In genomic region chr2:44171442-44171841, GRCh38 we compare ENCODE assay signal across 8 cellular contexts. TPM values are rescaled to one million over a fixed set of nuclear protein-coding genes. Genes with fewer than 3 reads are reported as not detected.
DNase-seq lines count a peak whose midpoint lies in the region; ATAC-seq, FAIRE-seq and TF ChIP-seq lines count a peak whose summit lies in the region.
"Not testable (repeated sequence)": the region's sequence is repeated elsewhere in the genome, so short reads cannot be mapped to it uniquely, and the experiment has no call there.

No MANE protein-coding gene starts in this region.

- not testable (repeated sequence) for TF ChIP-seq EP300 in HepG2 (IDR thresholded peaks at IDR 0.05; ENCODE audit: low read depth in 2 of 2, low read length in 2 of 2); HepG2 (CRISPR knock-in tag; IDR thresholded peaks at IDR 0.05; ENCODE audit: borderline replicate concordance)

- H4K20me1 ChIP-seq in Loucy (ENCODE audit: insufficient read depth, low read length, poor library complexity, severe bottlenecking) (peaks cover 71% of the 10 kb centered on the region), astrocyte (ENCODE audit: insufficient read depth, low read length) (peaks cover 35% of the 10 kb centered on the region), HepG2 (ENCODE audit: insufficient read depth, low read length) (peaks cover 23% of the 10 kb centered on the region)

- H3K9me3 Mint-ChIP-seq in CD4-positive, alpha-beta memory T cell; WTC11; astrocyte (ENCODE audit: unreplicated experiment): not testable (repeated sequence)

- CTCF ChIA-PET in CD4-positive, alpha-beta memory T cell (lab: Charles Lee; ENCODE audit: partially characterized antibody): interaction anchor here (0.6 to 2.1 kb wide), 4 partner anchors 10 to 84 kb away, joined by 3 to 7 read pairs (median 4); no protein-coding TSS in a partner anchor
- CTCF ChIA-PET in WTC11 (lab: Charles Lee): interaction anchor here (1.1 kb wide), 1 partner anchor 12 kb away, joined by 4 read pairs; no protein-coding TSS in a partner anchor
- CTCF ChIA-PET in HepG2 (lab: Yijun Ruan, JAX; ENCODE audit: low intra/inter-chr PET ratio, low total read pairs): not testable (repeated sequence)

- not testable (repeated sequence) for BruUV-seq in HepG2 (replicated peaks; lab: Mats Ljungman, UMichigan)

- TF ChIP-seq CTCF in Loucy (conservative IDR thresholded peaks at IDR 0.05; ENCODE audit: low read length); WTC11 (IDR thresholded peaks at IDR 0.05); astrocyte (IDR thresholded peaks at IDR 0.05; ENCODE audit: insufficient read depth, low read depth, low read length); esophagus squamous epithelium (IDR thresholded peaks at IDR 0.05); HepG2 (CRISPR knock-in tag; IDR thresholded peaks at IDR 0.05); parathyroid adenoma (IDR thresholded peaks at IDR 0.05); tibial artery (IDR thresholded peaks at IDR 0.05): not testable (repeated sequence)

- not testable (repeated sequence) for H3K9me3 ChIP-seq in CD4-positive, alpha-beta memory T cell (ENCODE audit: control insufficient read depth in 1 of 2, low read length in 2 of 2); Loucy (ENCODE audit: insufficient read depth, low read depth, low read length); astrocyte (ENCODE audit: insufficient read depth, low read depth, low read length); esophagus squamous epithelium; HepG2 (ENCODE audit: low read length); parathyroid adenoma (ENCODE audit: control insufficient read depth, low read length); tibial artery

- peaks cover 38 to 75% (median 60%) of the 10 kb centered on the region in 4 donors for H3K4me1 Mint-ChIP-seq in CD4-positive, alpha-beta memory T cell
- peaks cover 53% of the 10 kb centered on the region for H3K4me1 Mint-ChIP-seq in WTC11
- peaks cover 17% of the 10 kb centered on the region for H3K4me1 Mint-ChIP-seq in astrocyte (ENCODE audit: low read depth, unreplicated experiment)

- FAIRE-seq in astrocyte (lab: Jason Lieb, UNC); HepG2 (lab: Jason Lieb, UNC): not testable (repeated sequence)

- TF ChIP-seq POLR2A in esophagus squamous epithelium (IDR thresholded peaks at IDR 0.05); HepG2 (IDR thresholded peaks at IDR 0.05; ENCODE audit: insufficient read depth in 1 of 2, low read depth in 2 of 2, low read length in 2 of 2): not testable (repeated sequence)

- H3K9ac ChIP-seq in Loucy (ENCODE audit: low read depth, low read length, poor library complexity, severe bottlenecking): peak overlapping the region; percentile 93
- H3K9ac ChIP-seq in astrocyte (ENCODE audit: low read length): peak overlapping the region; percentile 95
- H3K9ac ChIP-seq in HepG2 (ENCODE audit: insufficient read depth, low read depth, low read length): peak overlapping the region; percentile 48; the same call in 1 of the 2 replicates
- H3K9ac ChIP-seq in parathyroid adenoma: not testable (repeated sequence)

- TF ChIP-seq RAD21 in HepG2 (CRISPR knock-in tag; IDR thresholded peaks at IDR 0.05): not testable (repeated sequence)

- peak overlapping the region; percentile 79 to 100 (median 98) for H3K4me3 Mint-ChIP-seq in CD4-positive, alpha-beta memory T cell
- peak overlapping the region; percentile 92 for H3K4me3 Mint-ChIP-seq in WTC11
- peak overlapping the region; percentile 99 for H3K4me3 Mint-ChIP-seq in astrocyte (ENCODE audit: unreplicated experiment)

- H3F3A ChIP-seq in Loucy (ENCODE audit: low read depth): not testable (repeated sequence)

- DNase-seq in CD4-positive, alpha-beta memory T cell; WTC11 (ENCODE audit: low spot score); astrocyte (ENCODE audit: low read depth); esophagus squamous epithelium (lab: John Stamatoyannopoulos, UW); HepG2 (ENCODE audit: low spot score); tibial artery: not testable (repeated sequence)

- peaks cover 77% of the 10 kb centered on the region for H3K79me2 ChIP-seq in Loucy (ENCODE audit: insufficient read depth, low read length)
- peaks cover 73% of the 10 kb centered on the region for H3K79me2 ChIP-seq in astrocyte (ENCODE audit: insufficient read depth, low read length)
- H3K79me2 ChIP-seq in HepG2 (ENCODE audit: insufficient read depth, low read length): peaks cover 72% of the 10 kb centered on the region
- peaks cover 44% of the 10 kb centered on the region for H3K79me2 ChIP-seq in parathyroid adenoma

- peaks cover 71% of the 10 kb centered on the region for H3K4me1 ChIP-seq in CD4-positive, alpha-beta memory T cell (ENCODE audit: insufficient read depth, low read length)
- H3K4me1 ChIP-seq in Loucy (ENCODE audit: insufficient read depth, low read length, poor library complexity, severe bottlenecking) (peaks cover 65% of the 10 kb centered on the region), astrocyte (ENCODE audit: insufficient read depth, low read length) (peaks cover 12% of the 10 kb centered on the region), esophagus squamous epithelium (peaks cover 9 to 69% (median 19%) of the 10 kb centered on the region in 3 donors), HepG2 (ENCODE audit: insufficient read depth, low read length) (peaks cover 45% of the 10 kb centered on the region), tibial artery (peaks cover 0 to 62% (median 18%) of the 10 kb centered on the region in 4 donors)
- H3K4me1 ChIP-seq in parathyroid adenoma: not testable (repeated sequence)

- peak overlapping the region in 2 of 7 donors; percentile 3 to 23 for H3K27ac Mint-ChIP-seq in CD4-positive, alpha-beta memory T cell
- H3K27ac Mint-ChIP-seq in WTC11: not testable (repeated sequence)
- H3K27ac Mint-ChIP-seq in astrocyte (ENCODE audit: unreplicated experiment): peak overlapping the region; percentile 73

- intact Hi-C loops in CD4-positive, alpha-beta memory T cell (cut with micrococcal nuclease); esophagus squamous epithelium (cut with DNase I): not testable (repeated sequence)
- intact Hi-C loops in HepG2 (cut with micrococcal nuclease; ENCODE audit: unreplicated experiment): loop anchor here (5.0 kb wide), 1 partner anchor 41 kb away; no protein-coding TSS in a partner anchor
- intact Hi-C loops in tibial artery (cut with DNase I; ENCODE audit: low total_unique reads): loop anchor here (10.0 kb wide), 1 partner anchor 63 kb away; no protein-coding TSS in a partner anchor

- POLR2A ChIA-PET in CD4-positive, alpha-beta memory T cell (lab: Charles Lee; ENCODE audit: partially characterized antibody): interaction anchor here (0.9 kb wide), 1 partner anchor 10 kb away, joined by 4 read pairs; no protein-coding TSS in a partner anchor
- POLR2A ChIA-PET in WTC11 (lab: Charles Lee); HepG2 (lab: Yijun Ruan, JAX): not testable (repeated sequence)

- H3K4me2 ChIP-seq in Loucy (ENCODE audit: low read depth, low read length, poor library complexity, severe bottlenecking): peak overlapping the region; percentile 99
- H3K4me2 ChIP-seq in astrocyte (ENCODE audit: low read length): peak overlapping the region; percentile 98
- H3K4me2 ChIP-seq in HepG2 (ENCODE audit: low read depth, low read length): peak overlapping the region; percentile 81
- not testable (repeated sequence) for H3K4me2 ChIP-seq in parathyroid adenoma (ENCODE audit: low read length)

- peaks cover 8 to 31% of the 10 kb centered on the region in 2 donors for H3K36me3 Mint-ChIP-seq in CD4-positive, alpha-beta memory T cell
- H3K36me3 Mint-ChIP-seq in WTC11; astrocyte (ENCODE audit: low read depth, unreplicated experiment): not testable (repeated sequence)

- not testable (repeated sequence) for H3K36me3 ChIP-seq in CD4-positive, alpha-beta memory T cell (ENCODE audit: insufficient read depth, low read length); Loucy (ENCODE audit: insufficient read depth, low read length); astrocyte (ENCODE audit: insufficient read depth, low read length); esophagus squamous epithelium; HepG2 (replicated peaks in 1 of 2; ENCODE audit: control insufficient read depth in 1 of 2, insufficient read depth in 2 of 2, low read length in 2 of 2); parathyroid adenoma (ENCODE audit: control insufficient read depth, insufficient read depth, low read length); tibial artery

- not testable (repeated sequence) for H3K27ac ChIP-seq in CD4-positive, alpha-beta memory T cell (ENCODE audit: low read depth, low read length); HepG2 (ENCODE audit: extremely low read length, insufficient read depth, low read length); parathyroid adenoma
- peak overlapping the region; percentile 88 for H3K27ac ChIP-seq in astrocyte (ENCODE audit: low read depth, low read length)
- H3K27ac ChIP-seq in esophagus squamous epithelium: peak overlapping the region; percentile 3 to 99 (median 98)
- peak overlapping the region; percentile 95 to 99 for H3K27ac ChIP-seq in tibial artery

- WGBS in esophagus squamous epithelium, 2 donors: 72 to 77% methylated on average over 8 of the region's 8 CpGs
- 77% methylated on average over 8 of the region's 8 CpGs for WGBS in HepG2 (ENCODE audit: low lambda C conversion rate)

- ATAC-seq in WTC11, HepG2: not testable (repeated sequence)

- not testable (repeated sequence) for H2AFZ ChIP-seq in Loucy (ENCODE audit: low read length); astrocyte (ENCODE audit: low read depth, low read length); HepG2 (ENCODE audit: low read length); parathyroid adenoma

- not testable (repeated sequence) for H3K4me3 ChIP-seq in CD4-positive, alpha-beta memory T cell (ENCODE audit: low read length in 2 of 2); astrocyte (ENCODE audit: insufficient read depth, low read depth, low read length)
- H3K4me3 ChIP-seq in Loucy (ENCODE audit: low read length, poor library complexity, severe bottlenecking) (peak overlapping the region; percentile 96), esophagus squamous epithelium (peak overlapping the region in 3 of 4 donors; percentile 90 to 97 (median 96)), HepG2 (replicated peaks in 1 of 3; ENCODE audit: insufficient read depth in 1 of 3, low read depth in 2 of 3, low read length in 3 of 3) (peak overlapping the region in 2 of 3 experiments; percentile 87 to 98; a peak in 4 of 6 replicates), parathyroid adenoma (ENCODE audit: low read depth, low read length) (peak overlapping the region; percentile 91), tibial artery (peak overlapping the region; percentile 68 to 98)

- H3K27me3 ChIP-seq in CD4-positive, alpha-beta memory T cell (ENCODE audit: insufficient read depth, low read length); Loucy (ENCODE audit: insufficient read depth, low read length, poor library complexity, severe bottlenecking); astrocyte (ENCODE audit: insufficient read depth, low read length); esophagus squamous epithelium; HepG2 (ENCODE audit: control insufficient read depth in 1 of 2, insufficient read depth in 2 of 2, low read length in 2 of 2); parathyroid adenoma (ENCODE audit: control insufficient read depth, insufficient read depth, low read length); tibial artery: not testable (repeated sequence)

- H3K27me3 Mint-ChIP-seq in CD4-positive, alpha-beta memory T cell; WTC11 (ENCODE audit: low read depth); astrocyte (ENCODE audit: low read depth, unreplicated experiment): not testable (repeated sequence)

- H3K9me2 ChIP-seq in Loucy (replicated peaks; ENCODE audit: low read depth, low read length): not testable (repeated sequence)

- in situ Hi-C loops in HepG2 (cut with HindIII; ENCODE audit: extremely low pct_ligation_motif_present, low pct_unique_long_range_greater_than_20kb): not testable (repeated sequence)

RNA-seq across cellular contexts. Expression of gene PPM1B, which starts 2.8 kb away (rescaled TPM):
- 10 to 100 TPM; 69.0 to 79.3 TPM for total RNA-seq in CD4-positive, alpha-beta memory T cell
- polyA plus RNA-seq in CD4-positive, alpha-beta memory T cell: 10 to 100 TPM; 52.4 to 61.1 TPM
- 94.2 to 102 TPM (median 96.4 TPM) in 3 replicates for total RNA-seq in WTC11 (2021)
- total RNA-seq in astrocyte: 39.3 and 39.4 TPM in 2 replicates
- total RNA-seq in esophagus squamous epithelium: 10 to 100 TPM; 14.9 to 53.8 (median 19.1) TPM
- total RNA-seq in HepG2 (2016; rRNA removed; fragmentation: Illumina TruSeq; extraction: Trizol): 24.4 and 33.6 TPM in 2 replicates
- total RNA-seq in HepG2 (2016; cell fraction: cytosol; rRNA removed; fragmentation: Illumina TruSeq; extraction: Trizol; ENCODE audit: low read depth): 17.8 and 18.0 TPM in 2 replicates
- total RNA-seq in HepG2 (2016; cell fraction: insoluble cytoplasmic fraction; rRNA removed; fragmentation: Illumina TruSeq; extraction: Trizol): 25.9 and 32.4 TPM in 2 replicates
- 13.8 and 16.7 TPM in 2 replicates for total RNA-seq in HepG2 (2016; cell fraction: membrane; rRNA removed; fragmentation: Illumina TruSeq; extraction: Trizol)
- 23.0 and 24.0 TPM in 2 replicates for total RNA-seq in HepG2 (2016; cell fraction: nucleus; rRNA removed; fragmentation: Illumina TruSeq; extraction: Trizol)
- polyA plus RNA-seq in HepG2 (2011; rRNA removed): 24.7 and 25.0 TPM in 2 replicates
- polyA plus RNA-seq in HepG2 (2011; cell fraction: cytosol; rRNA removed): 8.6 and 12.7 TPM in 2 replicates
- 8.7 and 9.9 TPM in 2 replicates for polyA plus RNA-seq in HepG2 (2011; cell fraction: nucleus; rRNA removed)
- 28.6 and 32.2 TPM in 2 replicates for polyA plus RNA-seq in HepG2 (2012)
- polyA plus RNA-seq in HepG2 (2016; cell fraction: cytosol; fragmentation: Illumina TruSeq; extraction: Trizol; ENCODE audit: low read depth): 1.6 and 1.8 TPM in 2 replicates
- polyA plus RNA-seq in HepG2 (2016; cell fraction: insoluble cytoplasmic fraction; fragmentation: Illumina TruSeq; extraction: Trizol; ENCODE audit: low read depth): 34.6 and 37.7 TPM in 2 replicates
- polyA plus RNA-seq in HepG2 (2016; cell fraction: membrane; fragmentation: Illumina TruSeq; extraction: Trizol; ENCODE audit: low read depth): 7.0 and 7.6 TPM in 2 replicates
- polyA plus RNA-seq in HepG2 (2016; cell fraction: nucleus; fragmentation: Illumina TruSeq; extraction: Trizol; ENCODE audit: insufficient read depth, low read depth): 24.1 and 29.0 TPM in 2 replicates
- 32.2 and 37.2 TPM in 2 replicates for polyA minus RNA-seq in HepG2 (2011; rRNA and poly(A)+ RNA removed; ENCODE audit: low replicate concordance)
- polyA minus RNA-seq in HepG2 (2011; cell fraction: cytosol; rRNA and poly(A)+ RNA removed): 29.5 and 38.6 TPM in 2 replicates
- polyA minus RNA-seq in HepG2 (2011; cell fraction: nucleus; rRNA and poly(A)+ RNA removed): 58.3 and 66.4 TPM in 2 replicates
